8 cellular contexts compared by ENCODE assay signal in genomic region chr13:46211116-46211515, GRCh38. TPM values are rescaled to one million over a fixed set of nuclear protein-coding genes. Genes with fewer than 3 reads are reported as not detected.
DNase-seq lines count a peak whose midpoint lies in the region; ATAC-seq and TF ChIP-seq lines count a peak whose summit lies in the region.

No MANE protein-coding gene starts in this region.

- H3K36me3 ChIP-seq in CD4-positive, CD25-positive, alpha-beta regulatory T cell (ENCODE audit: control insufficient read depth, insufficient read depth, low read length): no peaks in the 10 kb centered on the region

- TF ChIP-seq CTCF in foreskin fibroblast (IDR thresholded peaks at IDR 0.05; ENCODE audit: low read depth, low read length) (no peak), retinal pigment epithelial cell (conservative IDR thresholded peaks at IDR 0.05; ENCODE audit: low read depth, low read length) (no peak)

- H3K4me1 ChIP-seq in CD4-positive, CD25-positive, alpha-beta regulatory T cell (ENCODE audit: control insufficient read depth, insufficient read depth, low read length, poor library complexity, severe bottlenecking): peaks cover 9% of the 10 kb centered on the region

- peaks cover 0 to 2% (median 0%) of the 10 kb centered on the region in 7 donors for H3K9me3 Mint-ChIP-seq in CD4-positive, CD25-positive, alpha-beta regulatory T cell
- peaks cover 3% of the 10 kb centered on the region for H3K9me3 Mint-ChIP-seq in activated CD8-positive, alpha-beta memory T cell treated with anti-CD3 and anti-CD28 coated beads, Interleukin-2, amount 10 ng/mL, durations not matched to agents 7 days and 5 days (ENCODE audit: low read depth)

- H3K27ac Mint-ChIP-seq in CD4-positive, CD25-positive, alpha-beta regulatory T cell: peak overlapping the region; percentile 34 to 92 (median 86)
- H3K27ac Mint-ChIP-seq in activated CD8-positive, alpha-beta memory T cell treated with anti-CD3 and anti-CD28 coated beads, Interleukin-2, amount 10 ng/mL, durations not matched to agents 7 days and 5 days: peak overlapping the region; percentile 93

- no peaks in the 10 kb centered on the region for H3K9me3 ChIP-seq in CD4-positive, CD25-positive, alpha-beta regulatory T cell (ENCODE audit: control insufficient read depth in 2 of 2, low read length in 2 of 2)

- peak overlapping the region; percentile 70 for H3K27ac ChIP-seq in CD4-positive, CD25-positive, alpha-beta regulatory T cell (ENCODE audit: insufficient read depth, low read length, poor library complexity, severe bottlenecking)

- peak; percentile 33 to 40 for ATAC-seq in CD4-positive, CD25-positive, alpha-beta regulatory T cell (ENCODE audit: low read depth in 2 of 2)
- ATAC-seq in GM19455 (IDR thresholded peaks at IDR 0.05; ENCODE audit: unreplicated experiment): peak; percentile 21
- ATAC-seq in activated CD8-positive, alpha-beta memory T cell treated with anti-CD3 and anti-CD28 coated beads, Interleukin-2, amount 10 ng/mL, durations not matched to agents 7 days and 5 days: peak; percentile 57

- CTCF ChIA-PET in activated CD8-positive, alpha-beta memory T cell treated with anti-CD3 and anti-CD28 coated beads, Interleukin-2, amount 10 ng/mL, durations not matched to agents 7 days and 5 days (lab: Charles Lee): interaction anchor here (1.0 to 2.2 kb wide), 8 partner anchors 9 to 110 kb away, joined by 3 to 9 read pairs (median 4); partner anchors contain the start of gene LCP1

- DNase-seq in CD4-positive, CD25-positive, alpha-beta regulatory T cell: peak in 2 of 3 donors; percentile 56
- DNase-seq in NAMALWA (ENCODE audit: low spot score): peak; percentile 63
- DNase-seq in activated CD8-positive, alpha-beta memory T cell treated with anti-CD3 and anti-CD28 coated beads, Interleukin-2, amount 10 ng/mL, durations not matched to agents 7 days and 5 days: peak; percentile 59
- no peak for DNase-seq in foreskin fibroblast
- DNase-seq in retinal pigment epithelial cell (ENCODE audit: low read depth): no peak
- DNase-seq in AG08396 (ENCODE audit: low spot score): no peak
- DNase-seq in NCI-H2196 (lab: John Stamatoyannopoulos, UW; ENCODE audit: unreplicated experiment): no peak

- H3K36me3 Mint-ChIP-seq in CD4-positive, CD25-positive, alpha-beta regulatory T cell: no peaks in the 10 kb centered on the region
- peaks cover 5% of the 10 kb centered on the region for H3K36me3 Mint-ChIP-seq in activated CD8-positive, alpha-beta memory T cell treated with anti-CD3 and anti-CD28 coated beads, Interleukin-2, amount 10 ng/mL, durations not matched to agents 7 days and 5 days

- peak overlapping the region; percentile 88 for H3K4me3 ChIP-seq in CD4-positive, CD25-positive, alpha-beta regulatory T cell (ENCODE audit: low read depth, low read length)
- peak overlapping the region; percentile 62 to 67 for H3K4me3 ChIP-seq in foreskin fibroblast (ENCODE audit: low read depth in 1 of 2, low read length in 2 of 2)
- peak overlapping the region; percentile 69 for H3K4me3 ChIP-seq in retinal pigment epithelial cell (ENCODE audit: low read length)

- no peaks in the 10 kb centered on the region for H3K27me3 ChIP-seq in CD4-positive, CD25-positive, alpha-beta regulatory T cell (ENCODE audit: control insufficient read depth, insufficient read depth, low read length)

- H3K4me1 Mint-ChIP-seq in CD4-positive, CD25-positive, alpha-beta regulatory T cell: peaks cover 0 to 19% (median 2%) of the 10 kb centered on the region in 4 donors
- H3K4me1 Mint-ChIP-seq in activated CD8-positive, alpha-beta memory T cell treated with anti-CD3 and anti-CD28 coated beads, Interleukin-2, amount 10 ng/mL, durations not matched to agents 7 days and 5 days: peaks cover 34% of the 10 kb centered on the region

- H3K27me3 Mint-ChIP-seq in CD4-positive, CD25-positive, alpha-beta regulatory T cell: no peaks in the 10 kb centered on the region
- H3K27me3 Mint-ChIP-seq in activated CD8-positive, alpha-beta memory T cell treated with anti-CD3 and anti-CD28 coated beads, Interleukin-2, amount 10 ng/mL, durations not matched to agents 7 days and 5 days: no peaks in the 10 kb centered on the region

- H3K4me3 Mint-ChIP-seq in CD4-positive, CD25-positive, alpha-beta regulatory T cell: peak overlapping the region; percentile 84 to 92 (median 88)
- H3K4me3 Mint-ChIP-seq in activated CD8-positive, alpha-beta memory T cell treated with anti-CD3 and anti-CD28 coated beads, Interleukin-2, amount 10 ng/mL, durations not matched to agents 7 days and 5 days: peak overlapping the region; percentile 86

RNA-seq across cellular contexts. Expression of gene LRRC63, which starts 0.6 kb away (rescaled TPM):
- 0.20 TPM for total RNA-seq in CD4-positive, CD25-positive, alpha-beta regulatory T cell
- under 1 TPM; 0.12 to 0.49 (median 0.18) TPM for polyA plus RNA-seq in CD4-positive, CD25-positive, alpha-beta regulatory T cell
- total RNA-seq in activated CD8-positive, alpha-beta memory T cell treated with anti-CD3 and anti-CD28 coated beads, Interleukin-2, amount 10 ng/mL, durations not matched to agents 7 days and 5 days: 1 to 10 TPM; 1.5 to 2.1 TPM

RNA-seq across cellular contexts. Expression of gene LCP1, which starts 29.1 kb away (rescaled TPM):
- total RNA-seq in CD4-positive, CD25-positive, alpha-beta regulatory T cell: 516 TPM
- polyA plus RNA-seq in CD4-positive, CD25-positive, alpha-beta regulatory T cell: 1,000 to 10,000 TPM in 3 of 4 donors, 100 to 1,000 TPM in 1; 831 to 1,155 (median 1,047) TPM
- 1,000 to 10,000 TPM in 1 of 2 experiments, 100 to 1,000 TPM in 1; 923 to 1,101 TPM for total RNA-seq in activated CD8-positive, alpha-beta memory T cell treated with anti-CD3 and anti-CD28 coated beads, Interleukin-2, amount 10 ng/mL, durations not matched to agents 7 days and 5 days

Comparison
In these comparisons a context has a peak if more than half of its experiments do, and no peak if none do; other contexts are left out.
1. DNase-seq: peak in CD4-positive, CD25-positive, alpha-beta regulatory T cell (2 of 3), NAMALWA (single experiment) and activated CD8-positive, alpha-beta memory T cell treated with anti-CD3 and anti-CD28 coated beads, Interleukin-2, amount 10 ng/mL, durations not matched to agents 7 days and 5 days (single experiment); none in foreskin fibroblast (0 of 2), retinal pigment epithelial cell (single experiment), AG08396 (single experiment) and NCI-H2196 (single experiment).
2. Peak in every context shown above with its lines, with median percentiles within 50 percentile points of each other: ATAC-seq and H3K4me3 ChIP-seq.